25 cellular contexts compared by ENCODE assay signal in the genomic region with DNA sequence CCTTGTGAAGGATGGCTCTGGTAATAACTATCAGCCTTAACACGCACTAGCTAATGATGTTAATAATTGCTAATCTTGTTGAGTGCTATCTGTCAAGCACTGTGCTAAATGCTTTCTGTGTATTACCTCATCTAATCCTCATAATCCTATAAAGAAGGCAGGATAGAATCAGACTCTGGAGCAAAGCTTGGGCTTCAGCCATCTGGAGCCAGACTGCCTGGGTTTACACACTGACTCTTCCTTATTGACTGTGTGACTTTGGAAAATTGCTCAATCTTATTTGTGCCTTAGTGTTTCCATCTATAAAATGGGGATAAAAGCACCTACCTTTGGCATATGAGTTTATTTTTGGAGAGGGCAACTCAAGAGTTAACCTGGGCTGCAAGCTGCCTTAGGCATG.
"Had no signal": no experiment of that assay in that cellular context is flagged by ENCODE, and none has a peak within 500 bp of the region (broad histone marks: within the 10 kb centered on the region; RNA-seq: fewer than 3 reads in every experiment).

No MANE protein-coding gene starts in this region.

- H3K4me3 ChIP-seq: ascending aorta, K562, SJSA1 had no signal

- H3K36me3 ChIP-seq: ascending aorta, SJSA1 had no signal

- H3K27ac ChIP-seq: ascending aorta, SJSA1 had no signal

- ATAC-seq: activated CD8-positive, alpha-beta memory T cell treated with anti-CD3 and anti-CD28 coated beads, Interleukin-2, amount 10 ng/mL, durations not matched to agents 7 days and 5 days; K562; PC-3; SK-N-SH treated with all-trans-retinoic acid at 6 μM for 48 hours had no signal

- FAIRE-seq: K562, RCC 7860 had no signal

- H3K4me1 ChIP-seq: ascending aorta, SJSA1 had no signal

- H3K27me3 ChIP-seq: ascending aorta had no signal

- DNase-seq: activated B cell treated with CpG ODN at 0.5 μM for 24 hours; activated CD4-positive, alpha-beta T cell treated with anti-CD3 and anti-CD28 coated beads for 1 hour; activated CD4-positive, alpha-beta T cell treated with anti-CD3 and anti-CD28 coated beads, Interleukin-2, amount 10 ng/mL, durations not matched to agents 24 days and 14 days; activated CD4-positive, alpha-beta T cell treated with anti-CD3 and anti-CD28 coated beads, Interleukin-2, amount 50 U/mL, for 48 hours; activated CD8-positive, alpha-beta memory T cell treated with anti-CD3 and anti-CD28 coated beads, Interleukin-2, amount 10 ng/mL, durations not matched to agents 7 days and 5 days; activated effector memory CD4-positive, alpha-beta T cell treated with Interleukin-2 at 50 U/mL for 16 hours; activated naive CD4-positive, alpha-beta T cell; activated T-cell treated with anti-CD3 and anti-CD28 coated beads, Interleukin-2, amount 50 U/mL, for 24 hours; amniotic stem cell; Karpas-422; NCI-H1048; NCI-H1417; NCI-H1930; NCI-H2171; NCI-H2227 treated with DMSO at 0.1 percent for 48 hours; NCI-H446 treated with DMSO at 0.1 percent for 48 hours; NCI-H526 treated with DMSO at 0.1 percent for 48 hours; PC-3; SHP77; SW 1271 had no signal

- H3K9me3 ChIP-seq: ascending aorta, SJSA1 had no signal
